In genomic region chr21:38221594-38221993, GRCh38 we compare ENCODE assay signal across 16 cellular contexts. TPM values are rescaled to one million over a fixed set of nuclear protein-coding genes. Genes with fewer than 3 reads are reported as not detected.
DNase-seq lines count a peak whose midpoint lies in the region; ATAC-seq and TF ChIP-seq lines count a peak whose summit lies in the region.
"Had no signal": no experiment of that assay in that cellular context is flagged by ENCODE, and none has a peak within 500 bp of the region (broad histone marks: within the 10 kb centered on the region; RNA-seq: fewer than 3 reads in every experiment).

No MANE protein-coding gene starts in this region.

- H3K27ac ChIP-seq in uterus: no peak overlapping the region
- H3K27ac ChIP-seq: coronary artery had no signal

- peaks cover 39% of the 10 kb centered on the region for H3K9me3 Mint-ChIP-seq in chondrocyte (ENCODE audit: low read depth)
- peaks cover 74% of the 10 kb centered on the region for H3K9me3 Mint-ChIP-seq in WTC11

- peaks cover 6% of the 10 kb centered on the region for H3K36me3 Mint-ChIP-seq in chondrocyte (ENCODE audit: low read depth)
- peaks cover 71% of the 10 kb centered on the region for H3K36me3 Mint-ChIP-seq in WTC11
- H3K36me3 Mint-ChIP-seq: activated CD8-positive, alpha-beta memory T cell treated with anti-CD3 and anti-CD28 coated beads, Interleukin-2, amount 10 ng/mL, durations not matched to agents 7 days and 5 days; stimulated activated effector memory CD8-positive, alpha-beta T cell treated with anti-CD3 and anti-CD28 coated beads, Interleukin-12 subunit alpha, Interleukin-12 subunit beta, amount 100 ng/mL, for 72 hours had no signal

- CTCF ChIA-PET in WTC11 (lab: Charles Lee): no interaction called here

- peaks cover 0 to 11% of the 10 kb centered on the region in 2 donors for H3K9me3 ChIP-seq in uterus

- no peak overlapping the region for H3K4me3 ChIP-seq in AG09309 (ENCODE audit: control insufficient read depth, low read depth, low read length)
- no peak overlapping the region for H3K4me3 ChIP-seq in uterus
- H3K4me3 ChIP-seq: coronary artery had no signal

- no peak for TF ChIP-seq POLR2A in uterus (IDR thresholded peaks at IDR 0.05)

- ATAC-seq in GM19043 (IDR thresholded peaks at IDR 0.05; ENCODE audit: low read depth, unreplicated experiment) (peak; percentile 75), HG03060 (IDR thresholded peaks at IDR 0.05; ENCODE audit: low read depth, unreplicated experiment) (peak; percentile 60), HG03039 (IDR thresholded peaks at IDR 0.05; ENCODE audit: unreplicated experiment) (no peak), WTC11 (no peak)
- ATAC-seq: activated CD8-positive, alpha-beta memory T cell treated with anti-CD3 and anti-CD28 coated beads, Interleukin-2, amount 10 ng/mL, durations not matched to agents 7 days and 5 days; Right ventricle myocardium inferior; stimulated activated effector memory CD8-positive, alpha-beta T cell treated with anti-CD3 and anti-CD28 coated beads, Interleukin-12 subunit alpha, Interleukin-12 subunit beta, amount 100 ng/mL, for 72 hours had no signal

- no peaks in the 10 kb centered on the region for H3K27me3 ChIP-seq in uterus

- H3K27ac Mint-ChIP-seq in chondrocyte (ENCODE audit: unreplicated experiment): peak overlapping the region; percentile 60
- H3K27ac Mint-ChIP-seq in WTC11: no peak overlapping the region
- H3K27ac Mint-ChIP-seq: activated CD8-positive, alpha-beta memory T cell treated with anti-CD3 and anti-CD28 coated beads, Interleukin-2, amount 10 ng/mL, durations not matched to agents 7 days and 5 days; stimulated activated effector memory CD8-positive, alpha-beta T cell treated with anti-CD3 and anti-CD28 coated beads, Interleukin-12 subunit alpha, Interleukin-12 subunit beta, amount 100 ng/mL, for 72 hours had no signal

- peak; percentile 39 for DNase-seq in AG09309 (ENCODE audit: low read depth)
- DNase-seq in chondrocyte (ENCODE audit: low spot score): no peak
- no peak for DNase-seq in uterus
- DNase-seq in NCI-H69 (lab: John Stamatoyannopoulos, UW): no peak
- no peak for DNase-seq in WTC11 (ENCODE audit: low spot score)
- DNase-seq: activated CD8-positive, alpha-beta memory T cell treated with anti-CD3 and anti-CD28 coated beads, Interleukin-2, amount 10 ng/mL, durations not matched to agents 7 days and 5 days; DMS53; NCI-H748 treated with DMSO at 0.1 percent for 48 hours; stimulated activated CD4-positive, alpha-beta T cell treated with anti-CD3 and anti-CD28 coated beads, Interleukin-2, amount 100 ng/mL, for 48 hours had no signal

- H3K4me1 ChIP-seq in uterus: no peaks in the 10 kb centered on the region

- TF ChIP-seq CTCF in AG09309 (IDR thresholded peaks at IDR 0.05; ENCODE audit: control insufficient read depth, insufficient read depth, low read depth, low read length, missing control alignments) (no peak), chondrocyte (IDR thresholded peaks at IDR 0.05) (no peak), uterus (IDR thresholded peaks at IDR 0.05) (no peak), WTC11 (IDR thresholded peaks at IDR 0.05) (no peak)

- POLR2A ChIA-PET in WTC11 (lab: Charles Lee): no interaction called here

- H3K36me3 ChIP-seq in uterus: no peaks in the 10 kb centered on the region

- H3K27me3 Mint-ChIP-seq in chondrocyte (ENCODE audit: low read depth) (no peaks in the 10 kb centered on the region), WTC11 (ENCODE audit: low read depth) (peaks cover 14% of the 10 kb centered on the region)
- H3K27me3 Mint-ChIP-seq: IgD-negative memory B cell had no signal

- peaks cover 20% of the 10 kb centered on the region for H3K4me1 Mint-ChIP-seq in chondrocyte (ENCODE audit: low read depth)
- peaks cover 6% of the 10 kb centered on the region for H3K4me1 Mint-ChIP-seq in WTC11
- H3K4me1 Mint-ChIP-seq: activated CD8-positive, alpha-beta memory T cell treated with anti-CD3 and anti-CD28 coated beads, Interleukin-2, amount 10 ng/mL, durations not matched to agents 7 days and 5 days; IgD-negative memory B cell; stimulated activated effector memory CD8-positive, alpha-beta T cell treated with anti-CD3 and anti-CD28 coated beads, Interleukin-12 subunit alpha, Interleukin-12 subunit beta, amount 100 ng/mL, for 72 hours had no signal

- intact Hi-C loops in uterus (cut with DNase I; ENCODE audit: low total_unique reads): no loop called here

- H3K4me3 Mint-ChIP-seq in chondrocyte (ENCODE audit: unreplicated experiment) (no peak overlapping the region), WTC11 (no peak overlapping the region)
- H3K4me3 Mint-ChIP-seq: activated CD8-positive, alpha-beta memory T cell treated with anti-CD3 and anti-CD28 coated beads, Interleukin-2, amount 10 ng/mL, durations not matched to agents 7 days and 5 days; IgD-negative memory B cell; stimulated activated effector memory CD8-positive, alpha-beta T cell treated with anti-CD3 and anti-CD28 coated beads, Interleukin-12 subunit alpha, Interleukin-12 subunit beta, amount 100 ng/mL, for 72 hours had no signal

TF ChIP-seq in WTC11, 78 proteins besides CTCF, POLR2A, EP300 and RAD21:
- no peak for TF ChIP-seq FOXJ3 (CRISPR knock-in tag; IDR thresholded peaks at IDR 0.05; ENCODE audit: borderline replicate concordance)
- TF ChIP-seq NFATC4 (CRISPR knock-in tag; IDR thresholded peaks at IDR 0.05): no peak
- TF ChIP-seq ZNF281 (CRISPR knock-in tag; IDR thresholded peaks at IDR 0.05): no peak

RNA-seq across cellular contexts. Expression of gene KCNJ15, which starts 35.2 kb away (rescaled TPM):
- total RNA-seq in chondrocyte (0.21 to 0.80 TPM (median 0.27 TPM) in 3 replicates), uterus (1 to 10 TPM in 1 of 4 donors, under 1 TPM in 3; 0.21 to 1.1 (median 0.28) TPM), WTC11 (2021) (0.14 to 0.57 TPM in 2 of 3 replicates, not detected in the other)
- total RNA-seq: activated CD8-positive, alpha-beta memory T cell treated with anti-CD3 and anti-CD28 coated beads, Interleukin-2, amount 10 ng/mL, durations not matched to agents 7 days and 5 days had no signal

Comparison
In these comparisons a context has a peak if more than half of its experiments do, and no peak if none do; other contexts are left out.
1. ATAC-seq: peak in GM19043 (single experiment) and HG03060 (single experiment); none in HG03039 (single experiment) and WTC11 (single experiment).